Comparison of ENCODE assay signal across 8 cellular contexts in genomic region chr16:58249780-58250478, GRCh38. TPM values are rescaled to one million over a fixed set of nuclear protein-coding genes. Genes with fewer than 3 reads are reported as not detected.
DNase-seq lines count a peak whose midpoint lies in the region; ATAC-seq and TF ChIP-seq lines count a peak whose summit lies in the region.

No MANE protein-coding gene starts in this region.

- H3K9me3 Mint-ChIP-seq in activated CD8-positive, alpha-beta T cell treated with anti-CD3 and anti-CD28 coated beads, Interleukin-2, amount 10 ng/mL, durations not matched to agents 7 days and 5 days (ENCODE audit: insufficient read depth), result no peaks in the 10 kb centered on the region
- H3K9me3 Mint-ChIP-seq in effector memory CD8-positive, alpha-beta T cell, result no peaks in the 10 kb centered on the region

- peaks cover under 1% of the 10 kb centered on the region for H3K27me3 Mint-ChIP-seq in activated CD8-positive, alpha-beta T cell treated with anti-CD3 and anti-CD28 coated beads, Interleukin-2, amount 10 ng/mL, durations not matched to agents 7 days and 5 days (ENCODE audit: low read depth)
- H3K27me3 Mint-ChIP-seq in effector memory CD8-positive, alpha-beta T cell, result peaks cover 3 to 6% of the 10 kb centered on the region in 2 donors

- H3K27ac Mint-ChIP-seq in activated CD8-positive, alpha-beta T cell treated with anti-CD3 and anti-CD28 coated beads, Interleukin-2, amount 10 ng/mL, durations not matched to agents 7 days and 5 days, result peak overlapping the region; percentile 78
- peak overlapping the region; percentile 13 to 88 for H3K27ac Mint-ChIP-seq in effector memory CD8-positive, alpha-beta T cell

- no peaks in the 10 kb centered on the region for H3K36me3 Mint-ChIP-seq in activated CD8-positive, alpha-beta T cell treated with anti-CD3 and anti-CD28 coated beads, Interleukin-2, amount 10 ng/mL, durations not matched to agents 7 days and 5 days (ENCODE audit: low read depth)
- H3K36me3 Mint-ChIP-seq in effector memory CD8-positive, alpha-beta T cell (ENCODE audit: insufficient read depth), result peaks cover 7% of the 10 kb centered on the region

- TF ChIP-seq POLR2A in GM19193 (IDR thresholded peaks at IDR 0.05; ENCODE audit: extremely low read depth, insufficient read depth, insufficient read length), result peak; percentile 67

- CTCF ChIA-PET in activated CD8-positive, alpha-beta T cell treated with anti-CD3 and anti-CD28 coated beads, Interleukin-2, amount 10 ng/mL, durations not matched to agents 7 days and 5 days (lab: Charles Lee), result interaction anchor here (0.7 to 1.2 kb wide), 4 partner anchors 8 to 121 kb away, joined by 3 read pairs; partner anchors contain the start of gene CFAP20

- H3K4me1 Mint-ChIP-seq in activated CD8-positive, alpha-beta T cell treated with anti-CD3 and anti-CD28 coated beads, Interleukin-2, amount 10 ng/mL, durations not matched to agents 7 days and 5 days (ENCODE audit: low read depth), result peaks cover 13% of the 10 kb centered on the region
- peaks cover 10% of the 10 kb centered on the region in 2 donors for H3K4me1 Mint-ChIP-seq in effector memory CD8-positive, alpha-beta T cell (ENCODE audit: low read depth in 2 of 2)

- ATAC-seq in HG03354 (IDR thresholded peaks at IDR 0.05; ENCODE audit: poor library complexity, severe bottlenecking, unreplicated experiment), result peak; percentile 93
- ATAC-seq in activated CD8-positive, alpha-beta T cell treated with anti-CD3 and anti-CD28 coated beads, Interleukin-2, amount 10 ng/mL, durations not matched to agents 7 days and 5 days, result peak; percentile 96
- ATAC-seq in effector memory CD8-positive, alpha-beta T cell (replicated peaks), result peak; percentile 96

- peak overlapping the region; percentile 81 for H3K4me3 Mint-ChIP-seq in activated CD8-positive, alpha-beta T cell treated with anti-CD3 and anti-CD28 coated beads, Interleukin-2, amount 10 ng/mL, durations not matched to agents 7 days and 5 days
- peak overlapping the region; percentile 84 to 88 for H3K4me3 Mint-ChIP-seq in effector memory CD8-positive, alpha-beta T cell

- peak in 13 of 14 donors; percentile 17 to 83 (median 53) for DNase-seq in C1 segment of cervical spinal cord (lab: John Stamatoyannopoulos, UW)
- peak; percentile 40 for DNase-seq in NCI-H748 treated with DMSO at 0.1 percent for 48 hours (lab: John Stamatoyannopoulos, UW)
- DNase-seq in activated CD8-positive, alpha-beta T cell treated with anti-CD3 and anti-CD28 coated beads, Interleukin-2, amount 10 ng/mL, durations not matched to agents 7 days and 5 days, result peak; percentile 86
- DNase-seq in effector memory CD8-positive, alpha-beta T cell, result peak; percentile 77 to 86 (median 81)
- peak; percentile 91 for DNase-seq in mesenteric fat pad (ENCODE audit: low spot score)
- DNase-seq in stimulated activated CD8-positive, alpha-beta memory T cell treated with anti-CD3 and anti-CD28 coated beads, Interleukin-12 subunit alpha, Interleukin-12 subunit beta, amount 100 ng/mL, for 4 hours (ENCODE audit: low read depth), result peak; percentile 73

- POLR2A ChIA-PET in activated CD8-positive, alpha-beta T cell treated with anti-CD3 and anti-CD28 coated beads, Interleukin-2, amount 10 ng/mL, durations not matched to agents 7 days and 5 days (lab: Charles Lee), result interaction anchor here (0.6 to 1.5 kb wide), 5 partner anchors 9 to 515 kb away, joined by 3 to 4 read pairs (median 4); partner anchors contain the start of genes CFAP20 and GINS3

RNA-seq across cellular contexts. Expression of gene PRSS54, which starts 44.9 kb away (rescaled TPM):
- total RNA-seq in activated CD8-positive, alpha-beta T cell treated with anti-CD3 and anti-CD28 coated beads, Interleukin-2, amount 10 ng/mL, durations not matched to agents 7 days and 5 days, result not detected
- not detected for total RNA-seq in mesenteric fat pad

RNA-seq across cellular contexts. Expression of gene CSNK2A2, which starts 52.0 kb away (rescaled TPM):
- total RNA-seq in activated CD8-positive, alpha-beta T cell treated with anti-CD3 and anti-CD28 coated beads, Interleukin-2, amount 10 ng/mL, durations not matched to agents 7 days and 5 days, result 10 to 100 TPM; 62.2 to 67.1 TPM
- 66.1 TPM for total RNA-seq in mesenteric fat pad

Comparison
In these comparisons a context has a peak if more than half of its experiments do, and no peak if none do; other contexts are left out.
1. Peak in every context shown above with its lines: DNase-seq and ATAC-seq.
2. DNase-seq: peak in every context shown above with its lines; median percentile 91 in mesenteric fat pad; 86 in activated CD8-positive, alpha-beta T cell treated with anti-CD3 and anti-CD28 coated beads, Interleukin-2, amount 10 ng/mL, durations not matched to agents 7 days and 5 days; 81 in effector memory CD8-positive, alpha-beta T cell; 73 in stimulated activated CD8-positive, alpha-beta memory T cell treated with anti-CD3 and anti-CD28 coated beads, Interleukin-12 subunit alpha, Interleukin-12 subunit beta, amount 100 ng/mL, for 4 hours; 53 in C1 segment of cervical spinal cord; 40 in NCI-H748 treated with DMSO at 0.1 percent for 48 hours.